In genomic region chr3:42549131-42549530, GRCh38 we compare ENCODE assay signal across 30 cellular contexts. TPM values are rescaled to one million over a fixed set of nuclear protein-coding genes. Genes with fewer than 3 reads are reported as not detected.
"Had no signal": no experiment of that assay in that cellular context is flagged by ENCODE, and none has a peak within 500 bp of the region (broad histone marks: within the 10 kb centered on the region; RNA-seq: fewer than 3 reads in every experiment).

No MANE protein-coding gene starts in this region.

- ATAC-seq: activated CD8-positive, alpha-beta T cell treated with anti-CD3 and anti-CD28 coated beads for 36 hours; activated T-cell treated with anti-CD3 and anti-CD28 coated beads, Interleukin-2, amount 50 U/mL, for 72 hours; Panc1; SK-N-SH treated with all-trans-retinoic acid at 6 μM for 48 hours had no signal

- H3K27me3 Mint-ChIP-seq: activated CD8-positive, alpha-beta T cell treated with anti-CD3 and anti-CD28 coated beads for 36 hours; activated naive CD4-positive, alpha-beta T cell treated with anti-CD3 and anti-CD28 coated beads, Interleukin-2, amount 10 ng/mL, durations not matched to agents 7 days and 5 days; activated naive CD8-positive, alpha-beta T cell treated with anti-CD3 and anti-CD28 coated beads for 36 hours had no signal

- DNase-seq: activated CD4-positive, alpha-beta T cell treated with anti-CD3 and anti-CD28 coated beads, Interleukin-2, amount 50 U/mL, for 1 hour; activated CD4-positive, CD25-positive, alpha-beta regulatory T cell; activated CD8-positive, alpha-beta memory T cell treated with anti-CD3 and anti-CD28 coated beads, Interleukin-2, amount 50 U/mL, for 4 hours; activated CD8-positive, alpha-beta T cell treated with anti-CD3 and anti-CD28 coated beads for 36 hours; activated gamma-delta T cell treated with Interleukin-2 at 50 U/mL for 16 hours; activated naive CD4-positive, alpha-beta T cell treated with anti-CD3 and anti-CD28 coated beads, Interleukin-2, amount 10 ng/mL, durations not matched to agents 7 days and 5 days; activated naive CD8-positive, alpha-beta T cell treated with anti-CD3 and anti-CD28 coated beads for 36 hours; activated T-cell treated with anti-CD3 and anti-CD28 coated beads, Interleukin-2, amount 50 U/mL, for 72 hours; brain microvascular endothelial cell; caudate nucleus; KBM-7; MG63; MV-4-11; NCI-H1092 treated with DMSO at 0.1 percent for 48 hours; NCI-H1436; NCI-H1694 treated with DMSO at 0.1 percent for 48 hours; NCI-H2081; NCI-H510A treated with DMSO at 0.1 percent for 48 hours; NCI-H69; NK-92 treated with Interleukin-12 subunit alpha and Interleukin-12 subunit beta, amount 100 ng/mL, for 24 hours; OCI-M1; SHP77; SW 1271; T-helper 2 cell; T1000 had no signal

- H3K27ac Mint-ChIP-seq: activated CD8-positive, alpha-beta T cell treated with anti-CD3 and anti-CD28 coated beads for 36 hours; activated naive CD4-positive, alpha-beta T cell treated with anti-CD3 and anti-CD28 coated beads, Interleukin-2, amount 10 ng/mL, durations not matched to agents 7 days and 5 days; activated naive CD8-positive, alpha-beta T cell treated with anti-CD3 and anti-CD28 coated beads for 36 hours; activated T-cell treated with anti-CD3 and anti-CD28 coated beads, Interleukin-2, amount 50 U/mL, for 72 hours; activated T-helper 2 cell treated with anti-CD3 and anti-CD28 coated beads, Interferon-gamma antibody, Interleukin-2, Interleukin-4, amounts not matched to agents 10 μg/mL and 5 μg/mL and 100 μg/mL, durations not matched to agents 14 hours and 24 hours and 36 hours had no signal

- H3K4me1 Mint-ChIP-seq: activated naive CD8-positive, alpha-beta T cell treated with anti-CD3 and anti-CD28 coated beads for 36 hours had no signal

- H3K27me3 ChIP-seq: brain microvascular endothelial cell, MG63, SJSA1 had no signal

- H3K4me3 Mint-ChIP-seq: activated CD8-positive, alpha-beta T cell treated with anti-CD3 and anti-CD28 coated beads for 36 hours; activated naive CD4-positive, alpha-beta T cell treated with anti-CD3 and anti-CD28 coated beads, Interleukin-2, amount 10 ng/mL, durations not matched to agents 7 days and 5 days; activated naive CD8-positive, alpha-beta T cell treated with anti-CD3 and anti-CD28 coated beads for 36 hours; activated T-cell treated with anti-CD3 and anti-CD28 coated beads, Interleukin-2, amount 50 U/mL, for 72 hours had no signal

- H3K4me3 ChIP-seq: MG63, SJSA1 had no signal

- FAIRE-seq: TTC549 had no signal

- H3K9me3 Mint-ChIP-seq: activated CD8-positive, alpha-beta T cell treated with anti-CD3 and anti-CD28 coated beads for 36 hours; activated naive CD4-positive, alpha-beta T cell treated with anti-CD3 and anti-CD28 coated beads, Interleukin-2, amount 10 ng/mL, durations not matched to agents 7 days and 5 days; activated naive CD8-positive, alpha-beta T cell treated with anti-CD3 and anti-CD28 coated beads for 36 hours; activated T-cell treated with anti-CD3 and anti-CD28 coated beads, Interleukin-2, amount 50 U/mL, for 72 hours; activated T-helper 2 cell treated with anti-CD3 and anti-CD28 coated beads, Interferon-gamma antibody, Interleukin-2, Interleukin-4, amounts not matched to agents 10 μg/mL and 5 μg/mL and 100 μg/mL, durations not matched to agents 14 hours and 24 hours and 36 hours had no signal

RNA-seq across cellular contexts. Expression of gene VIPR1, which starts 46.7 kb away (rescaled TPM):
- total RNA-seq: SJSA1 had no signal
